ENCODE assay signal across 21 cellular contexts in genomic region chr21:36512971-36513370, GRCh38. TPM values are rescaled to one million over a fixed set of nuclear protein-coding genes. Genes with fewer than 3 reads are reported as not detected.
"Had no signal": no experiment of that assay in that cellular context is flagged by ENCODE, and none has a peak within 500 bp of the region (broad histone marks: within the 10 kb centered on the region; RNA-seq: fewer than 3 reads in every experiment).

No MANE protein-coding gene starts in this region.

- DNase-seq: effector memory CD8-positive, alpha-beta T cell; esophagus squamous epithelium; foreskin fibroblast; head of caudate nucleus; kidney; left cardiac atrium; left ventricle myocardium inferior; lower lobe of right lung; natural killer cell; nucleus accumbens; ovary; right cardiac atrium; small intestine; stimulated activated CD4-positive, alpha-beta T cell treated with anti-CD3 and anti-CD28 coated beads, Interleukin-12 subunit alpha, Interleukin-12 subunit beta, amount 100 ng/mL, for 4 hours; stimulated activated CD4-positive, alpha-beta T cell treated with anti-CD3 and anti-CD28 coated beads, Interleukin-2, amount 100 ng/mL, for 48 hours; stimulated activated naive CD4-positive, alpha-beta T cell treated with Interleukin-2 at 50 U/mL for 16 hours; trophoblast cell had no signal

- H3K4me3 ChIP-seq: esophagus squamous epithelium, hepatocyte, left ventricle myocardium inferior, lower lobe of right lung, ovary had no signal

- H3K4me1 ChIP-seq: left ventricle myocardium inferior had no signal

- H3K4me3 Mint-ChIP-seq: effector memory CD8-positive, alpha-beta T cell; memory B cell; mesothelial cell of epicardium; natural killer cell; neural crest cell had no signal

- H3K9me3 Mint-ChIP-seq: effector memory CD8-positive, alpha-beta T cell; memory B cell; mesothelial cell of epicardium; natural killer cell had no signal

- H3K4me1 Mint-ChIP-seq: neural crest cell had no signal

- H3K79me2 ChIP-seq: hepatocyte had no signal

- H3K4me2 ChIP-seq: hepatocyte had no signal

- H3K36me3 Mint-ChIP-seq: memory B cell, mesothelial cell of epicardium, natural killer cell had no signal

- H3K9me3 ChIP-seq: esophagus squamous epithelium, left ventricle myocardium inferior, lower lobe of right lung, ovary had no signal

- H3K36me3 ChIP-seq: esophagus squamous epithelium, left ventricle myocardium inferior, lower lobe of right lung, ovary had no signal

- H3K27ac ChIP-seq: esophagus squamous epithelium, hepatocyte, left ventricle myocardium inferior, lower lobe of right lung, ovary had no signal

- H3K27ac Mint-ChIP-seq: effector memory CD8-positive, alpha-beta T cell; memory B cell; mesothelial cell of epicardium had no signal

- H3K27me3 ChIP-seq: ovary had no signal

- H2AFZ ChIP-seq: hepatocyte had no signal

- ATAC-seq: effector memory CD8-positive, alpha-beta T cell; left cardiac atrium; lower lobe of right lung; natural killer cell; right cardiac atrium had no signal

RNA-seq across cellular contexts. Expression of gene CLDN14, which starts 33.0 kb away (rescaled TPM):
- total RNA-seq: esophagus squamous epithelium, left cardiac atrium, left ventricle myocardium inferior, lower lobe of right lung, mesothelial cell of epicardium, natural killer cell, neural crest cell, ovary, right cardiac atrium had no signal
